Comparison of ENCODE assay signal across 17 cellular contexts in genomic region chr5:28648108-28648507, GRCh38.
DNase-seq lines count a peak whose midpoint lies in the region; ATAC-seq, FAIRE-seq and TF ChIP-seq lines count a peak whose summit lies in the region.
"Had no signal": no experiment of that assay in that cellular context is flagged by ENCODE, and none has a peak within 500 bp of the region (broad histone marks: within the 10 kb centered on the region; RNA-seq: fewer than 3 reads in every experiment).

No MANE protein-coding gene starts in this region.

- no peak for ATAC-seq in GM18517 (IDR thresholded peaks at IDR 0.05; ENCODE audit: unreplicated experiment)
- ATAC-seq: T-cell had no signal

- FAIRE-seq in bronchial epithelial cell (lab: Jason Lieb, UNC): no peak
- FAIRE-seq: GM12891 had no signal

- DNase-seq in DMS53 (lab: John Stamatoyannopoulos, UW) (peak; percentile 61), DMS53 treated with DMSO at 0.1 percent for 48 hours (lab: John Stamatoyannopoulos, UW; ENCODE audit: unreplicated experiment) (no peak), NCI-H69 (lab: John Stamatoyannopoulos, UW) (peak; percentile 17), bronchial epithelial cell (ENCODE audit: low read depth) (peak; percentile 42), progenitor cell of endocrine pancreas (ENCODE audit: low spot score, unreplicated experiment) (no peak), ureter (ENCODE audit: low spot score) (no peak), GM13976 (ENCODE audit: low spot score) (no peak)
- DNase-seq: 8988T; activated CD4-positive, alpha-beta T cell treated with anti-CD3 and anti-CD28 coated beads, Interleukin-2, amount 10 ng/mL, durations not matched to agents 7 days and 5 days; central memory CD4-positive, alpha-beta T cell; DMS153; sigmoid colon; T-cell; tibial artery had no signal

- no peaks in the 10 kb centered on the region for H3K27me3 Mint-ChIP-seq in progenitor cell of endocrine pancreas
- H3K27me3 Mint-ChIP-seq: activated CD4-positive, alpha-beta T cell treated with anti-CD3 and anti-CD28 coated beads, Interleukin-2, amount 10 ng/mL, durations not matched to agents 7 days and 5 days; T-cell had no signal

- in situ Hi-C loops in GM13976 (cut with MboI; ENCODE audit: low sequenced_read_pairs, unreplicated experiment): no loop called here

- no peaks in the 10 kb centered on the region for H3K27me3 ChIP-seq in bronchial epithelial cell (ENCODE audit: control insufficient read depth, insufficient read depth, low read length)
- H3K27me3 ChIP-seq: sigmoid colon, tibial artery had no signal

- no peaks in the 10 kb centered on the region for H3K9me3 Mint-ChIP-seq in progenitor cell of endocrine pancreas (ENCODE audit: low read depth)
- H3K9me3 Mint-ChIP-seq: activated CD4-positive, alpha-beta T cell treated with anti-CD3 and anti-CD28 coated beads, Interleukin-2, amount 10 ng/mL, durations not matched to agents 7 days and 5 days had no signal

- H3K27ac Mint-ChIP-seq in progenitor cell of endocrine pancreas: no peak overlapping the region
- H3K27ac Mint-ChIP-seq: activated CD4-positive, alpha-beta T cell treated with anti-CD3 and anti-CD28 coated beads, Interleukin-2, amount 10 ng/mL, durations not matched to agents 7 days and 5 days; activated T-helper 2 cell treated with anti-CD3 and anti-CD28 coated beads, Interferon-gamma antibody, Interleukin-2, Interleukin-4, amounts not matched to agents 10 μg/mL and 5 μg/mL and 100 μg/mL, durations not matched to agents 14 hours and 24 hours and 36 hours; T-cell had no signal

- peaks cover 8% of the 10 kb centered on the region for H3K4me1 Mint-ChIP-seq in progenitor cell of endocrine pancreas (ENCODE audit: low read depth)
- H3K4me1 Mint-ChIP-seq: activated CD4-positive, alpha-beta T cell treated with anti-CD3 and anti-CD28 coated beads, Interleukin-2, amount 10 ng/mL, durations not matched to agents 7 days and 5 days; T-cell had no signal

- H3K36me3 Mint-ChIP-seq in progenitor cell of endocrine pancreas (ENCODE audit: insufficient read depth): no peaks in the 10 kb centered on the region
- H3K36me3 Mint-ChIP-seq: T-cell had no signal

- H3K4me3 Mint-ChIP-seq in progenitor cell of endocrine pancreas (ENCODE audit: low read depth): no peak overlapping the region
- H3K4me3 Mint-ChIP-seq: activated CD4-positive, alpha-beta T cell treated with anti-CD3 and anti-CD28 coated beads, Interleukin-2, amount 10 ng/mL, durations not matched to agents 7 days and 5 days; T-cell had no signal

- no peaks in the 10 kb centered on the region for H3K36me3 ChIP-seq in bronchial epithelial cell (ENCODE audit: control insufficient read depth, insufficient read depth, low read length)
- H3K36me3 ChIP-seq: sigmoid colon, tibial artery had no signal

- no peak overlapping the region for H3K4me3 ChIP-seq in bronchial epithelial cell (ENCODE audit: low read depth, low read length)
- H3K4me3 ChIP-seq: sigmoid colon, tibial artery had no signal

- TF ChIP-seq CTCF in bronchial epithelial cell (IDR thresholded peaks at IDR 0.05; ENCODE audit: insufficient read depth, low read length, severe bottlenecking) (no peak), progenitor cell of endocrine pancreas (IDR thresholded peaks at IDR 0.05; ENCODE audit: unreplicated experiment) (peak; percentile 38), GM13976 (IDR thresholded peaks at IDR 0.05; ENCODE audit: borderline replicate concordance, control extremely low read depth, extremely low read depth, insufficient read depth, missing control alignments) (no peak)

Comparison
In these comparisons a context has a peak if more than half of its experiments do, and no peak if none do; other contexts are left out.
1. DNase-seq: peak in DMS53 (single experiment), NCI-H69 (single experiment) and bronchial epithelial cell (single experiment); none in DMS53 treated with DMSO at 0.1 percent for 48 hours (single experiment), progenitor cell of endocrine pancreas (single experiment), ureter (single experiment) and GM13976 (single experiment).